12 cellular contexts compared by ENCODE assay signal in the genomic region with DNA sequence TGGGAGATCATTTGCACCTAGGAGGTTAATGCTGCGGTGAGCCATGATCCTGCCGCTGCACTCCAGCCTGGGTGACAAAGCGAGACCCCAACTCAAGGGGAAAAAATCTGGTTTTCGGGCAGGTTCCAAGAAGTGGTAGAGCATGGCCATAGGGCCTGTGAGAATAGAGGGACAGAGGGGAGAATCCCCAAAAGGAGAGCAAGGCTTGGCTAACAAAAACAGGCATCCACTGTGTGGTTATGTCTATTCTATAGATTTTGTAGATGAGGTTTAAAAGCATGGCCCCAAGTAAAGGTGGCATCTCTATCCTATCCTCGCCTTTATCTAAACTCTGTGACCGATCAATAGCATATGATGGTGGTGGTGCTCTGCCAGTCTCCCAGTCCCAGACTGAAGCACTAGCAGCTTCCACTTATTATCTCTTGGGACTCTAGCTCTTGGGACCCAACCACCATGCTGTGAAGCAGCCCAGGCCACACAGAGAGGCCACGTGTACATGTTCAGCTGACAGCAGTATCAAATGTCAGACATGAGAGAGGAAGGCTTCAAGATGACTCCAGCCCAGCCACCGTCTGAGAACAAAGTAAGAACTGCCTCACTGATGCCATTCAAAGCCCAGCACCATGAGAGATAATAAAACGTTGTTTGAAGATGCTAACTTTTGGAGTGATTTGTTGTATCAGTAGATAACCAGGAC. TPM values are rescaled to one million over a fixed set of nuclear protein-coding genes. Genes with fewer than 3 reads are reported as not detected.
DNase-seq lines count a peak whose midpoint lies in the region; ATAC-seq and TF ChIP-seq lines count a peak whose summit lies in the region.
"Had no signal": no experiment of that assay in that cellular context is flagged by ENCODE, and none has a peak within 500 bp of the region (broad histone marks: within the 10 kb centered on the region; RNA-seq: fewer than 3 reads in every experiment).

No MANE protein-coding gene starts in this region.

- H3K36me3 Mint-ChIP-seq in stimulated activated effector memory CD8-positive, alpha-beta T cell treated with anti-CD3 and anti-CD28 coated beads, Interleukin-12 subunit alpha, Interleukin-12 subunit beta, amount 100 ng/mL, for 72 hours, result peaks cover 74% of the 10 kb centered on the region

- no TSS peak for BruUV-seq in mammary epithelial cell (replicated peaks; lab: Mats Ljungman, UMichigan)

- no peaks in the 10 kb centered on the region for H3K9me3 Mint-ChIP-seq in stimulated activated effector memory CD8-positive, alpha-beta T cell treated with anti-CD3 and anti-CD28 coated beads, Interleukin-12 subunit alpha, Interleukin-12 subunit beta, amount 100 ng/mL, for 72 hours
- H3K9me3 Mint-ChIP-seq: neural progenitor cell had no signal

- H3K79me2 ChIP-seq in mammary epithelial cell (ENCODE audit: insufficient read depth, low read length), result peaks cover 31% of the 10 kb centered on the region

- peaks cover 47% of the 10 kb centered on the region for H3K4me1 Mint-ChIP-seq in stimulated activated effector memory CD8-positive, alpha-beta T cell treated with anti-CD3 and anti-CD28 coated beads, Interleukin-12 subunit alpha, Interleukin-12 subunit beta, amount 100 ng/mL, for 72 hours
- H3K4me1 Mint-ChIP-seq: neural progenitor cell had no signal

- H3K9ac ChIP-seq in mammary epithelial cell (ENCODE audit: insufficient read depth, low read length), result no peak overlapping the region
- H3K9ac ChIP-seq: neural progenitor cell had no signal

- H3K4me3 Mint-ChIP-seq in stimulated activated effector memory CD8-positive, alpha-beta T cell treated with anti-CD3 and anti-CD28 coated beads, Interleukin-12 subunit alpha, Interleukin-12 subunit beta, amount 100 ng/mL, for 72 hours, result no peak overlapping the region
- H3K4me3 Mint-ChIP-seq: neural progenitor cell had no signal

- no peaks in the 10 kb centered on the region for H4K20me1 ChIP-seq in mammary epithelial cell (ENCODE audit: insufficient read depth, low read length)

- H3K36me3 ChIP-seq in breast epithelium, result no peaks in the 10 kb centered on the region
- H3K36me3 ChIP-seq in mammary epithelial cell (ENCODE audit: insufficient read depth, low read length), result peaks cover 22% of the 10 kb centered on the region
- peaks cover 34% of the 10 kb centered on the region for H3K36me3 ChIP-seq in brain microvascular endothelial cell (replicated peaks)
- H3K36me3 ChIP-seq: neural progenitor cell had no signal

- peak overlapping the region; percentile 90 for H3K27ac Mint-ChIP-seq in stimulated activated effector memory CD8-positive, alpha-beta T cell treated with anti-CD3 and anti-CD28 coated beads, Interleukin-12 subunit alpha, Interleukin-12 subunit beta, amount 100 ng/mL, for 72 hours
- H3K27ac Mint-ChIP-seq: neural progenitor cell had no signal

- no peak for TF ChIP-seq POLR2A in breast epithelium (IDR thresholded peaks at IDR 0.05)

- peaks cover 0 to 4% of the 10 kb centered on the region in 2 donors for H3K4me1 ChIP-seq in breast epithelium
- H3K4me1 ChIP-seq in mammary epithelial cell (ENCODE audit: insufficient read depth, low read length), result peaks cover 19% of the 10 kb centered on the region
- H3K4me1 ChIP-seq: colonic mucosa, neural progenitor cell had no signal

- H3K27me3 ChIP-seq in breast epithelium (no peaks in the 10 kb centered on the region), mammary epithelial cell (ENCODE audit: insufficient read depth, low read length) (no peaks in the 10 kb centered on the region), brain microvascular endothelial cell (replicated peaks) (no peaks in the 10 kb centered on the region)
- H3K27me3 ChIP-seq: colonic mucosa, neural progenitor cell had no signal

- no peak overlapping the region for H3K4me2 ChIP-seq in mammary epithelial cell (ENCODE audit: insufficient read depth, low read depth, low read length)
- H3K4me2 ChIP-seq: neural progenitor cell had no signal

- H3K9me3 ChIP-seq in breast epithelium, result no peaks in the 10 kb centered on the region
- no peaks in the 10 kb centered on the region for H3K9me3 ChIP-seq in mammary epithelial cell (replicated peaks; ENCODE audit: insufficient read depth, low read length)
- H3K9me3 ChIP-seq: colonic mucosa had no signal

- H3K27ac ChIP-seq in breast epithelium, result peak overlapping the region; percentile 67 to 77
- H3K27ac ChIP-seq in mammary epithelial cell (ENCODE audit: insufficient read depth, low read depth, low read length), result no peak overlapping the region
- no peak overlapping the region for H3K27ac ChIP-seq in brain microvascular endothelial cell
- H3K27ac ChIP-seq: colonic mucosa, neural progenitor cell had no signal

- 97% methylated on average over 9 of the region's 9 CpGs for whole genome bisulfite sequencing in mammary epithelial cell (ENCODE audit: low coverage, missing lambda C conversion rate)

- no peak overlapping the region for H3K4me3 ChIP-seq in breast epithelium
- H3K4me3 ChIP-seq in mammary epithelial cell (replicated peaks in 1 of 3; ENCODE audit: insufficient read depth in 1 of 3, low read depth in 2 of 3, low read length in 3 of 3), result no peak overlapping the region
- H3K4me3 ChIP-seq in Jurkat, Clone E6-1 (ENCODE audit: low read length), result no peak overlapping the region
- no peak overlapping the region for H3K4me3 ChIP-seq in brain microvascular endothelial cell (ENCODE audit: low read depth, low read length)
- H3K4me3 ChIP-seq: colonic mucosa, neural progenitor cell had no signal

- in situ Hi-C loops in mammary epithelial cell (cut with MboI; ENCODE audit: low sequenced_read_pairs in 2 of 2) (loop anchor here in 1 of 2 donors (5.0 kb wide), 1 partner anchor 157 kb away; no protein-coding TSS in a partner anchor), brain microvascular endothelial cell (cut with HindIII; ENCODE audit: low pct_ligation_motif_present, low sequenced_read_pairs) (no loop called here)

- no peak for ATAC-seq in stimulated activated effector memory CD8-positive, alpha-beta T cell treated with anti-CD3 and anti-CD28 coated beads, Interleukin-12 subunit alpha, Interleukin-12 subunit beta, amount 100 ng/mL, for 72 hours
- ATAC-seq in HG03095 (IDR thresholded peaks at IDR 0.05; ENCODE audit: unreplicated experiment), result no peak
- no peak for ATAC-seq in GM19328 (IDR thresholded peaks at IDR 0.05; ENCODE audit: unreplicated experiment)

- dilution Hi-C loops in mammary epithelial cell (cut with HindIII; ENCODE audit: low sequenced_read_pairs), result no loop called here

- DNase-seq in breast epithelium (ENCODE audit: low spot score in 2 of 2), result no peak
- no peak for DNase-seq in mammary epithelial cell
- DNase-seq in Jurkat, Clone E6-1 (ENCODE audit: low read depth, low spot score), result peak; percentile 28
- peak; percentile 18 for DNase-seq in brain microvascular endothelial cell
- no peak for DNase-seq in stimulated activated effector memory CD8-positive, alpha-beta T cell treated with anti-CD3 and anti-CD28 coated beads, Interleukin-12 subunit alpha, Interleukin-12 subunit beta, amount 100 ng/mL, for 72 hours (ENCODE audit: low spot score in 2 of 2)
- no peak for DNase-seq in dermis blood vessel endothelial cell
- DNase-seq: colonic mucosa, HCEC 1CT, NCI-H2081 treated with DMSO at 0.1 percent for 48 hours had no signal

- CTCF ChIA-PET in mammary epithelial cell (lab: Charles Lee; ENCODE audit: low non-redundant PET), result interaction anchor here (0.6 kb wide), 1 partner anchor 168 kb away, joined by 5 read pairs; no protein-coding TSS in a partner anchor

- no peak overlapping the region for H2AFZ ChIP-seq in mammary epithelial cell (ENCODE audit: low read depth, low read length)
- H2AFZ ChIP-seq: neural progenitor cell had no signal

- TF ChIP-seq CTCF in breast epithelium (IDR thresholded peaks at IDR 0.05), result no peak
- no peak for TF ChIP-seq CTCF in mammary epithelial cell (conservative IDR thresholded peaks at IDR 0.05 in 1 of 2, IDR thresholded peaks at IDR 0.05 in 1 of 2; ENCODE audit: extremely low read depth in 1 of 2, insufficient read depth in 1 of 2, low read depth in 1 of 2, low read length in 2 of 2)
- no peak for TF ChIP-seq CTCF in brain microvascular endothelial cell (IDR thresholded peaks at IDR 0.05; ENCODE audit: low read depth, low read length, missing control alignments)

- intact Hi-C loops in breast epithelium (cut with DNase I; ENCODE audit: low total_unique reads) (no loop called here), mammary epithelial cell (cut with micrococcal nuclease) (no loop called here)

RNA-seq across cellular contexts. Expression of a gene that starts 27.7 kb away (rescaled TPM):
- 10 to 100 TPM; 45.6 to 55.4 (median 45.8) TPM for total RNA-seq in breast epithelium
- total RNA-seq in mammary epithelial cell, result 100 to 1,000 TPM in 1 of 2 donors, 10 to 100 TPM in 1; 99.2 to 157 TPM
- polyA plus RNA-seq in mammary epithelial cell, result 83.7 TPM
- 22.4 TPM for polyA minus RNA-seq in mammary epithelial cell
- polyA plus RNA-seq in Jurkat, Clone E6-1 (2012; ENCODE audit: insufficient read depth, insufficient read length), result 149 TPM
- total RNA-seq in dermis blood vessel endothelial cell, result 90.2 and 151 TPM in 2 replicates

Comparison
In these comparisons a context has a peak if more than half of its experiments do, and no peak if none do; other contexts are left out.
1. H3K27ac ChIP-seq: peak in breast epithelium (2 of 2); none in mammary epithelial cell (single experiment) and brain microvascular endothelial cell (single experiment).
2. DNase-seq: peak in Jurkat, Clone E6-1 (single experiment) and brain microvascular endothelial cell (single experiment); none in breast epithelium (0 of 2), mammary epithelial cell (single experiment), stimulated activated effector memory CD8-positive, alpha-beta T cell treated with anti-CD3 and anti-CD28 coated beads, Interleukin-12 subunit alpha, Interleukin-12 subunit beta, amount 100 ng/mL, for 72 hours (0 of 2) and dermis blood vessel endothelial cell (single experiment).